16 cellular contexts compared by ENCODE assay signal in genomic region chr3:17149744-17150143, GRCh38.
A peak's percentile ranks its signal among the peaks of the same experiment; 100 is the strongest.
DNase-seq lines count a peak whose midpoint lies in the region; ATAC-seq and TF ChIP-seq lines count a peak whose summit lies in the region.
"Had no signal": no experiment of that assay in that cellular context is flagged by ENCODE, and none has a peak within 500 bp of the region (broad histone marks: within the 10 kb centered on the region; RNA-seq: fewer than 3 reads in every experiment).

No MANE protein-coding gene starts in this region.

- H3K9me3 Mint-ChIP-seq in natural killer cell treated with Interleukin-12 subunit alpha and Interleukin-12 subunit beta and Interleukin-15 and Interleukin-18, amount 100 ng/mL, for 72 hours: peaks cover 2% of the 10 kb centered on the region
- peaks cover 0 to 2% of the 10 kb centered on the region in 2 donors for H3K9me3 Mint-ChIP-seq in natural killer cell

- peaks cover 15% of the 10 kb centered on the region for H3K36me3 Mint-ChIP-seq in natural killer cell treated with Interleukin-12 subunit alpha and Interleukin-12 subunit beta and Interleukin-15 and Interleukin-18, amount 100 ng/mL, for 72 hours
- H3K36me3 Mint-ChIP-seq in natural killer cell: no peaks in the 10 kb centered on the region
- H3K36me3 Mint-ChIP-seq in T-helper 17 cell (ENCODE audit: low read depth): peaks cover 5% of the 10 kb centered on the region

- H3K4me3 Mint-ChIP-seq in natural killer cell treated with Interleukin-12 subunit alpha and Interleukin-12 subunit beta and Interleukin-15 and Interleukin-18, amount 100 ng/mL, for 72 hours: no peak overlapping the region
- H3K4me3 Mint-ChIP-seq in natural killer cell: no peak overlapping the region
- no peak overlapping the region for H3K4me3 Mint-ChIP-seq in T-helper 17 cell
- H3K4me3 Mint-ChIP-seq: HFFc6 had no signal

- H3K27ac Mint-ChIP-seq in natural killer cell treated with Interleukin-12 subunit alpha and Interleukin-12 subunit beta and Interleukin-15 and Interleukin-18, amount 100 ng/mL, for 72 hours: peak overlapping the region; percentile 29 to 64
- H3K27ac Mint-ChIP-seq in natural killer cell (peak overlapping the region in 1 of 2 donors; percentile 85), T-helper 17 cell (peak overlapping the region; percentile 12)
- H3K27ac Mint-ChIP-seq: HFFc6 had no signal

- no peaks in the 10 kb centered on the region for H3K9me3 ChIP-seq in T-helper 17 cell (ENCODE audit: control insufficient read depth, low read length, poor library complexity, severe bottlenecking)
- H3K9me3 ChIP-seq: HAP-1 had no signal

- peaks cover 0 to 12% of the 10 kb centered on the region in 2 donors for H3K27me3 Mint-ChIP-seq in natural killer cell treated with Interleukin-12 subunit alpha and Interleukin-12 subunit beta and Interleukin-15 and Interleukin-18, amount 100 ng/mL, for 72 hours
- H3K27me3 Mint-ChIP-seq in natural killer cell (ENCODE audit: low read depth in 2 of 2) (no peaks in the 10 kb centered on the region), T-helper 17 cell (no peaks in the 10 kb centered on the region)
- H3K27me3 Mint-ChIP-seq: CD4-positive, alpha-beta memory T cell had no signal

- TF ChIP-seq CTCF in natural killer cell (IDR thresholded peaks at IDR 0.05): no peak

- H3K4me1 Mint-ChIP-seq in natural killer cell treated with Interleukin-12 subunit alpha and Interleukin-12 subunit beta and Interleukin-15 and Interleukin-18, amount 100 ng/mL, for 72 hours (ENCODE audit: low read depth in 2 of 2): peaks cover 43 to 46% of the 10 kb centered on the region in 2 donors
- H3K4me1 Mint-ChIP-seq in natural killer cell (peaks cover 59 to 60% of the 10 kb centered on the region in 2 donors), T-helper 17 cell (peaks cover 21% of the 10 kb centered on the region)

- no peak for DNase-seq in natural killer cell treated with Interleukin-12 subunit alpha and Interleukin-12 subunit beta and Interleukin-15 and Interleukin-18, amount 100 ng/mL, for 72 hours (ENCODE audit: low spot score)
- DNase-seq in natural killer cell: no peak
- DNase-seq in T-helper 17 cell: no peak
- DNase-seq in left kidney (ENCODE audit: low read depth, low spot score): peak; percentile 77
- DNase-seq in inferior parietal cortex (ENCODE audit: extremely low spot score): no peak
- DNase-seq: C1 segment of cervical spinal cord; Calu3; CD4-positive, alpha-beta memory T cell; COR-L47; DMS53; DMS79 treated with DMSO at 0.1 percent for 48 hours; GOT3; HFFc6 had no signal

- intact Hi-C loops in natural killer cell (cut with micrococcal nuclease): loop anchor here (2.0 to 10.0 kb wide), 8 partner anchors 33 to 845 kb away; partner anchors contain the start of gene RFTN1

- no peak for ATAC-seq in natural killer cell treated with Interleukin-12 subunit alpha and Interleukin-12 subunit beta and Interleukin-15 and Interleukin-18, amount 100 ng/mL, for 72 hours
- ATAC-seq in natural killer cell: no peak
- ATAC-seq in T-helper 17 cell: no peak
- ATAC-seq in GM18502 (IDR thresholded peaks at IDR 0.05; ENCODE audit: poor library complexity, unreplicated experiment): no peak
- no peak for ATAC-seq in GM21825 (IDR thresholded peaks at IDR 0.05; ENCODE audit: unreplicated experiment)
